Comparison of ENCODE assay signal across 1 cellular context in the genomic region with DNA sequence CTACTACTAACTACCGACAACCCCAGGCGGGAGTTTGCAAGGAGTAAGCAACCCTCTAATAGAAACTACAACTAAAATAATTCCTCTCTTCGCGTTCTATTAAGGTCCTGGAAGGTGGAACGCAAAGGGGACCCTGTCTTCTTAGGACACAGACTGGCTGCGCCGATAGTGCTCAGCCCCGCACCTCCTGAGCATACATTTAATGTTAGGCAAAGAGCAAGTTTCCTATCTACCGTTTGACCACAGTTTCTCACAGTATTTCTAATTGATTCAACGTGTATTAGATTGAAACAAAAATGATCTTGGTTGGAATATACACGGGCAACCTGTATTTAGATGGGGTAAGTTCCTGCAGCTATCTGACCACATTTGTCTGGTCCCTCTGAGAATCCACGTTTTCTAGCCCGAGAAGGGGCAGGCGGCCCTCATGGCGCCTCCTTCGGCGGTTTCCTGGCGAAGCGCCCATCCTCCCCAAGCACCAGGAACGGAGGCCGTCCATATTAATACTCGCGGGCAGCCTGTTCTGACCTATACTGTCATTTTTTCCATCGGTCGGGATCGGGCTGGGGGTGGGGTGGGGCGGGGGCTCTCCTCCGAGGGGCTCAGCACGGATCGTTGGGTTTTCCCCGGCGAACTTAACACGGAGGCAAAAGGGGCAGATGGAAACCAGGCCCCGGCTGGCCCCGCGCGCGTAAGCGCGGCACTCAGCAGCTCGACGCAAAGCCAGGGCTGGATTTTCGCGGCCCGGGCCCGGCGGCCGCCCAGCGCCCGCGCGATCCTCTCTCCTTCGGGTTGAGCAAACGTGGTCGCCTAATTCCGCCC.
A peak's percentile ranks its signal among the peaks of the same experiment; 100 is the strongest.
TF ChIP-seq lines count a peak whose summit lies in the region.

No MANE protein-coding gene starts in this region.

TF ChIP-seq in K562, 482 proteins besides CTCF, POLR2A, EP300 and RAD21 (continued from another document):
- TF ChIP-seq, protein P1, sequence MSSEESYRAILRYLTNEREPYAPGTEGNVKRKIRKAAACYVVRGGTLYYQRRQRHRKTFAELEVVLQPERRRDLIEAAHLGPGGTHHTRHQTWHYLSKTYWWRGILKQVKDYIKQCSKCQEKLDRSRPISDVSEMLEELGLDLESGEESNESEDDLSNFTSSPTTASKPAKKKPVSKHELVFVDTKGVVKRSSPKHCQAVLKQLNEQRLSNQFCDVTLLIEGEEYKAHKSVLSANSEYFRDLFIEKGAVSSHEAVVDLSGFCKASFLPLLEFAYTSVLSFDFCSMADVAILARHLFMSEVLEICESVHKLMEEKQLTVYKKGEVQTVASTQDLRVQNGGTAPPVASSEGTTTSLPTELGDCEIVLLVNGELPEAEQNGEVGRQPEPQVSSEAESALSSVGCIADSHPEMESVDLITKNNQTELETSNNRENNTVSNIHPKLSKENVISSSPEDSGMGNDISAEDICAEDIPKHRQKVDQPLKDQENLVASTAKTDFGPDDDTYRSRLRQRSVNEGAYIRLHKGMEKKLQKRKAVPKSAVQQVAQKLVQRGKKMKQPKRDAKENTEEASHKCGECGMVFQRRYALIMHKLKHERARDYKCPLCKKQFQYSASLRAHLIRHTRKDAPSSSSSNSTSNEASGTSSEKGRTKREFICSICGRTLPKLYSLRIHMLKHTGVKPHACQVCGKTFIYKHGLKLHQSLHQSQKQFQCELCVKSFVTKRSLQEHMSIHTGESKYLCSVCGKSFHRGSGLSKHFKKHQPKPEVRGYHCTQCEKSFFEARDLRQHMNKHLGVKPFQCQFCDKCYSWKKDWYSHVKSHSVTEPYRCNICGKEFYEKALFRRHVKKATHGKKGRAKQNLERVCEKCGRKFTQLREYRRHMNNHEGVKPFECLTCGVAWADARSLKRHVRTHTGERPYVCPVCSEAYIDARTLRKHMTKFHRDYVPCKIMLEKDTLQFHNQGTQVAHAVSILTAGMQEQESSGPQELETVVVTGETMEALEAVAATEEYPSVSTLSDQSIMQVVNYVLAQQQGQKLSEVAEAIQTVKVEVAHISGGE (CRISPR knock-in tag; IDR thresholded peaks at IDR 0.05) = no peak
- TF ChIP-seq CTBP1 (IDR thresholded peaks at IDR 0.05; ENCODE audit: borderline replicate concordance) = no peak
- no peak for TF ChIP-seq SMARCB1 (IDR thresholded peaks at IDR 0.05; ENCODE audit: insufficient read length, low read depth)
- peak; percentile 52; the same call in 1 of the 2 replicates for TF ChIP-seq ZFX (CRISPR knock-in tag; IDR thresholded peaks at IDR 0.05)
- peak; percentile 11 for TF ChIP-seq POLR2B (IDR thresholded peaks at IDR 0.05; ENCODE audit: low read depth, partially characterized antibody)
- no peak for TF ChIP-seq ZNF146 (CRISPR knock-in tag; IDR thresholded peaks at IDR 0.05; ENCODE audit: unreplicated experiment)
- no peak for TF ChIP-seq ZNF143 (CRISPR knock-in tag; IDR thresholded peaks at IDR 0.05)
- TF ChIP-seq, protein P2, sequence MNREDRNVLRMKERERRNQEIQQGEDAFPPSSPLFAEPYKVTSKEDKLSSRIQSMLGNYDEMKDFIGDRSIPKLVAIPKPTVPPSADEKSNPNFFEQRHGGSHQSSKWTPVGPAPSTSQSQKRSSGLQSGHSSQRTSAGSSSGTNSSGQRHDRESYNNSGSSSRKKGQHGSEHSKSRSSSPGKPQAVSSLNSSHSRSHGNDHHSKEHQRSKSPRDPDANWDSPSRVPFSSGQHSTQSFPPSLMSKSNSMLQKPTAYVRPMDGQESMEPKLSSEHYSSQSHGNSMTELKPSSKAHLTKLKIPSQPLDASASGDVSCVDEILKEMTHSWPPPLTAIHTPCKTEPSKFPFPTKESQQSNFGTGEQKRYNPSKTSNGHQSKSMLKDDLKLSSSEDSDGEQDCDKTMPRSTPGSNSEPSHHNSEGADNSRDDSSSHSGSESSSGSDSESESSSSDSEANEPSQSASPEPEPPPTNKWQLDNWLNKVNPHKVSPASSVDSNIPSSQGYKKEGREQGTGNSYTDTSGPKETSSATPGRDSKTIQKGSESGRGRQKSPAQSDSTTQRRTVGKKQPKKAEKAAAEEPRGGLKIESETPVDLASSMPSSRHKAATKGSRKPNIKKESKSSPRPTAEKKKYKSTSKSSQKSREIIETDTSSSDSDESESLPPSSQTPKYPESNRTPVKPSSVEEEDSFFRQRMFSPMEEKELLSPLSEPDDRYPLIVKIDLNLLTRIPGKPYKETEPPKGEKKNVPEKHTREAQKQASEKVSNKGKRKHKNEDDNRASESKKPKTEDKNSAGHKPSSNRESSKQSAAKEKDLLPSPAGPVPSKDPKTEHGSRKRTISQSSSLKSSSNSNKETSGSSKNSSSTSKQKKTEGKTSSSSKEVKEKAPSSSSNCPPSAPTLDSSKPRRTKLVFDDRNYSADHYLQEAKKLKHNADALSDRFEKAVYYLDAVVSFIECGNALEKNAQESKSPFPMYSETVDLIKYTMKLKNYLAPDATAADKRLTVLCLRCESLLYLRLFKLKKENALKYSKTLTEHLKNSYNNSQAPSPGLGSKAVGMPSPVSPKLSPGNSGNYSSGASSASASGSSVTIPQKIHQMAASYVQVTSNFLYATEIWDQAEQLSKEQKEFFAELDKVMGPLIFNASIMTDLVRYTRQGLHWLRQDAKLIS (CRISPR knock-in tag; IDR thresholded peaks at IDR 0.05) = 0 out of 2 replicates have a peak, but pooled peaks have one; percentile 7
- TF ChIP-seq NFRKB (IDR thresholded peaks at IDR 0.05; ENCODE audit: low read depth) = peak; percentile 7; the same call in 1 of the 2 replicates
- TF ChIP-seq, protein P3, sequence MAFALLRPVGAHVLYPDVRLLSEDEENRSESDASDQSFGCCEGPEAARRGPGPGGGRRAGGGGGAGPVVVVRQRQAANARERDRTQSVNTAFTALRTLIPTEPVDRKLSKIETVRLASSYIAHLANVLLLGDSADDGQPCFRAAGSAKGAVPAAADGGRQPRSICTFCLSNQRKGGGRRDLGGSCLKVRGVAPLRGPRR (CRISPR knock-in tag; IDR thresholded peaks at IDR 0.05) = no peak
- TF ChIP-seq TAF1 (IDR thresholded peaks at IDR 0.05; ENCODE audit: control insufficient read depth, extremely low read depth, insufficient read depth, low read length, severe bottlenecking) = peak; percentile 8
- TF ChIP-seq E2F6 (IDR thresholded peaks at IDR 0.05; ENCODE audit: borderline replicate concordance in 1 of 2, extremely low read depth in 1 of 2, insufficient read depth in 1 of 2, insufficient read length in 1 of 2, low read depth in 1 of 2, low read length in 1 of 2, poor library complexity in 1 of 2, severe bottlenecking in 1 of 2) = peak in 1 of 2 experiments; percentile 63
- no peak for TF ChIP-seq EZH2 (IDR thresholded peaks at IDR 0.05; ENCODE audit: borderline replicate concordance, low read depth, low read length)
- TF ChIP-seq CBX8 (IDR thresholded peaks at IDR 0.05; ENCODE audit: borderline replicate concordance, extremely low read depth, low read depth, low read length, poor library complexity, severe bottlenecking) = no peak
- TF ChIP-seq, protein P4, sequence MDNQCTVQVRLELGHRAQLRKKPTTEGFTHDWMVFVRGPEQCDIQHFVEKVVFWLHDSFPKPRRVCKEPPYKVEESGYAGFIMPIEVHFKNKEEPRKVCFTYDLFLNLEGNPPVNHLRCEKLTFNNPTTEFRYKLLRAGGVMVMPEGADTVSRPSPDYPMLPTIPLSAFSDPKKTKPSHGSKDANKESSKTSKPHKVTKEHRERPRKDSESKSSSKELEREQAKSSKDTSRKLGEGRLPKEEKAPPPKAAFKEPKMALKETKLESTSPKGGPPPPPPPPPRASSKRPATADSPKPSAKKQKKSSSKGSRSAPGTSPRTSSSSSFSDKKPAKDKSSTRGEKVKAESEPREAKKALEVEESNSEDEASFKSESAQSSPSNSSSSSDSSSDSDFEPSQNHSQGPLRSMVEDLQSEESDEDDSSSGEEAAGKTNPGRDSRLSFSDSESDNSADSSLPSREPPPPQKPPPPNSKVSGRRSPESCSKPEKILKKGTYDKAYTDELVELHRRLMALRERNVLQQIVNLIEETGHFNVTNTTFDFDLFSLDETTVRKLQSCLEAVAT (IDR thresholded peaks at IDR 0.05) = 0 out of 4 replicates have a peak, but pooled peaks of 1 of the 2 experiments have one; percentile 15
